Comparison of ENCODE assay signal across 29 cellular contexts in the genomic region with DNA sequence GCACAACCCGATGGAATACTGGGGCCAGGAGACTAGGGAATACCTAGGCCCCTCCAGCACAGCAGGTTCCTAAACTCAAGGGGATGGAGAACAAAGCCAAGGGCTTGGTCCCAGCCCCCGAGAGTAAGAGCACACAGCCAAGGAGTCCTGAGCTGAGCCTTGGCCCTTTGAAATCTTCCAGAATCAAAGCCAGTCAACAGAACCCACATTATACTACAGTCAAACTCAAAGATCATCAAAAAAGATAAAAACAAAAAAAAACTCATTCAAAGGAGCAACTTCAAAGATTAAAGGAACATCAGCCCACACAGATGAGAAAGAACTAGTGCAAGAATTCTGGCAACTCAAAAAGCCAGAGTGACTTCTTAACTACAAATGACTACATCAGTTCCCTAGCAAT.
"Had no signal": no experiment of that assay in that cellular context is flagged by ENCODE, and none has a peak within 500 bp of the region (broad histone marks: within the 10 kb centered on the region; RNA-seq: fewer than 3 reads in every experiment).

No MANE protein-coding gene starts in this region.

- H3K9me3 Mint-ChIP-seq: dendritic cell treated with granulocyte-macrophage colony-stimulating factor and Interleukin-4, amounts not matched to agents 40 ng/mL and 50 ng/mL, for 4 days had no signal

- H3K79me2 ChIP-seq: parathyroid adenoma had no signal

- H3K36me3 ChIP-seq: colonic mucosa, esophagus squamous epithelium, heart right ventricle, lower lobe of right lung, right lobe of liver, thoracic aorta, upper lobe of left lung had no signal

- H3K9me3 ChIP-seq: colonic mucosa, esophagus squamous epithelium, right lobe of liver, thoracic aorta, upper lobe of left lung had no signal

- H3K27me3 ChIP-seq: colonic mucosa, esophagus squamous epithelium, heart right ventricle, right lobe of liver, tibial nerve, upper lobe of left lung had no signal

- H3K27ac ChIP-seq: colonic mucosa, esophagus squamous epithelium, heart right ventricle, lower lobe of right lung, parathyroid adenoma, right lobe of liver, thoracic aorta, tibial nerve, upper lobe of left lung had no signal

- ATAC-seq: left colon; left ventricle myocardium superior; lower lobe of right lung; natural killer cell treated with Interleukin-12 subunit alpha and Interleukin-12 subunit beta and Interleukin-15 and Interleukin-18, amount 100 ng/mL, for 72 hours; stimulated activated naive B cell treated with anti-CD40 and anti-IgM and Interleukin-4, amounts not matched to agents 10 μg/mL and 1 μg/mL and 100 μg/mL, for 72 hours had no signal

- H3K4me3 ChIP-seq: colonic mucosa, esophagus squamous epithelium, heart right ventricle, lower lobe of right lung, right lobe of liver, thoracic aorta, tibial nerve, upper lobe of left lung had no signal

- FAIRE-seq: endothelial cell of umbilical vein, small intestine, urothelium cell line had no signal

- H2AFZ ChIP-seq: parathyroid adenoma had no signal

- H3K4me3 Mint-ChIP-seq: dendritic cell treated with granulocyte-macrophage colony-stimulating factor and Interleukin-4, amounts not matched to agents 40 ng/mL and 50 ng/mL, for 4 days; immature natural killer cell; natural killer cell treated with Interleukin-12 subunit alpha and Interleukin-12 subunit beta and Interleukin-15 and Interleukin-18, amount 100 ng/mL, for 72 hours; neural crest cell; stimulated activated naive B cell treated with anti-CD40 and anti-IgM and Interleukin-4, amounts not matched to agents 10 μg/mL and 1 μg/mL and 100 μg/mL, for 72 hours; stimulated activated naive CD8-positive, alpha-beta T cell treated with anti-CD3 and anti-CD28 coated beads, Interleukin-15, Interleukin-2, amounts not matched to agents 100 ng/mL and 50 ng/mL, for 24 hours had no signal

- H3K9ac ChIP-seq: parathyroid adenoma had no signal

- DNase-seq: colonic mucosa; effector memory CD4-positive, alpha-beta T cell; esophagus squamous epithelium; foreskin melanocyte; glutamatergic neuron; heart right ventricle; hippocampal formation; immature natural killer cell; islet precursor cell; kidney glomerular epithelial cell; left colon; left ventricle myocardium superior; lower lobe of right lung; right lobe of liver; small intestine; stimulated activated CD4-positive, alpha-beta T cell treated with anti-CD3 and anti-CD28 coated beads, Interleukin-15, amount 100 ng/mL, for 24 hours; stimulated activated CD4-positive, alpha-beta T cell treated with anti-CD3 and anti-CD28 coated beads, Interleukin-2, amount 100 ng/mL, for 48 hours; stimulated activated naive B cell treated with anti-CD40 and anti-IgM and Interleukin-4, amounts not matched to agents 10 μg/mL and 1 μg/mL and 100 μg/mL, for 72 hours; upper lobe of left lung had no signal

- H3K4me1 Mint-ChIP-seq: neural crest cell had no signal

- H3K4me1 ChIP-seq: colonic mucosa, esophagus squamous epithelium, heart right ventricle, lower lobe of right lung, parathyroid adenoma, right lobe of liver, tibial nerve, upper lobe of left lung had no signal

- H3K27me3 Mint-ChIP-seq: dendritic cell treated with granulocyte-macrophage colony-stimulating factor and Interleukin-4, amounts not matched to agents 40 ng/mL and 50 ng/mL, for 4 days; natural killer cell treated with Interleukin-12 subunit alpha and Interleukin-12 subunit beta and Interleukin-15 and Interleukin-18, amount 100 ng/mL, for 72 hours; progenitor cell of endocrine pancreas; stimulated activated naive B cell treated with anti-CD40 and anti-IgM and Interleukin-4, amounts not matched to agents 10 μg/mL and 1 μg/mL and 100 μg/mL, for 72 hours; stimulated activated naive CD8-positive, alpha-beta T cell treated with anti-CD3 and anti-CD28 coated beads, Interleukin-15, Interleukin-2, amounts not matched to agents 100 ng/mL and 50 ng/mL, for 24 hours had no signal

- H3K27ac Mint-ChIP-seq: dendritic cell treated with granulocyte-macrophage colony-stimulating factor and Interleukin-4, amounts not matched to agents 40 ng/mL and 50 ng/mL, for 4 days; immature natural killer cell; natural killer cell treated with Interleukin-12 subunit alpha and Interleukin-12 subunit beta and Interleukin-15 and Interleukin-18, amount 100 ng/mL, for 72 hours; progenitor cell of endocrine pancreas; stimulated activated naive B cell treated with anti-CD40 and anti-IgM and Interleukin-4, amounts not matched to agents 10 μg/mL and 1 μg/mL and 100 μg/mL, for 72 hours; stimulated activated naive CD8-positive, alpha-beta T cell treated with anti-CD3 and anti-CD28 coated beads, Interleukin-15, Interleukin-2, amounts not matched to agents 100 ng/mL and 50 ng/mL, for 24 hours had no signal
